ENCODE assay signal across 1 cellular context in genomic region chr16:58042886-58043515, GRCh38.
TF ChIP-seq lines count a peak whose summit lies in the region.

No MANE protein-coding gene starts in this region.

TF ChIP-seq in IMR-90, 13 proteins besides CTCF, POLR2A, EP300 and RAD21 (continued from another document):
- no peak for TF ChIP-seq NFE2L2 (IDR thresholded peaks at IDR 0.05; ENCODE audit: low read depth, low read length)
- no peak for TF ChIP-seq SMC3 (IDR thresholded peaks at IDR 0.05; ENCODE audit: low read depth, low read length)
- TF ChIP-seq RCOR1 (IDR thresholded peaks at IDR 0.05; ENCODE audit: insufficient replicate concordance, low read length), result no peak
- TF ChIP-seq BHLHE40 (IDR thresholded peaks at IDR 0.05; ENCODE audit: low read depth, low read length), result no peak
- TF ChIP-seq USF2 (IDR thresholded peaks at IDR 0.05; ENCODE audit: low read depth, low read length), result no peak
